In genomic region chr11:123580557-123581275, GRCh38 we compare ENCODE assay signal across 1 cellular context.
A peak's percentile ranks its signal among the peaks of the same experiment; 100 is the strongest.
TF ChIP-seq lines count a peak whose summit lies in the region.

No MANE protein-coding gene starts in this region.

TF ChIP-seq in HEK293, 187 proteins besides CTCF, POLR2A, EP300 and RAD21 (continued from another document):
- TF ChIP-seq PATZ1 (tag by site-specific recombination; IDR thresholded peaks at IDR 0.05), result peak; percentile 61; the same call in 1 of the 2 replicates
- no peak for TF ChIP-seq ZNF544 (tag by site-specific recombination; IDR thresholded peaks at IDR 0.05)
- peak; percentile 49; the same call in 1 of the 2 replicates for TF ChIP-seq KLF1 (tag by site-specific recombination; IDR thresholded peaks at IDR 0.05)
- no peak for TF ChIP-seq ZBTB10 (tag by site-specific recombination; IDR thresholded peaks at IDR 0.05)
- TF ChIP-seq ZNF2 (tag by site-specific recombination; IDR thresholded peaks at IDR 0.05), result peak; percentile 92
- TF ChIP-seq ZNF600 (tag by site-specific recombination; IDR thresholded peaks at IDR 0.05), result peak; percentile 70; the same call in 1 of the 2 replicates
- peak; percentile 75; the same call in 1 of the 2 replicates for TF ChIP-seq ZNF610 (tag by site-specific recombination; IDR thresholded peaks at IDR 0.05; ENCODE audit: borderline replicate concordance)
- TF ChIP-seq ZBTB17 (tag by site-specific recombination; IDR thresholded peaks at IDR 0.05), result peak; percentile 39; the same call in 1 of the 2 replicates
- TF ChIP-seq ZNF341 (tag by site-specific recombination; IDR thresholded peaks at IDR 0.05; ENCODE audit: low read depth), result peak; percentile 96
- TF ChIP-seq ZNF10 (tag by site-specific recombination; IDR thresholded peaks at IDR 0.05), result peak; percentile 76; the same call in 1 of the 2 replicates
- TF ChIP-seq ZNF654 (tag by site-specific recombination; IDR thresholded peaks at IDR 0.05; ENCODE audit: low read depth), result peak; percentile 40
